Comparison of ENCODE assay signal across 20 cellular contexts in genomic region chr6:50654155-50654554, GRCh38. TPM values are rescaled to one million over a fixed set of nuclear protein-coding genes. Genes with fewer than 3 reads are reported as not detected.
DNase-seq lines count a peak whose midpoint lies in the region; ATAC-seq, FAIRE-seq and TF ChIP-seq lines count a peak whose summit lies in the region.
"Had no signal": no experiment of that assay in that cellular context is flagged by ENCODE, and none has a peak within 500 bp of the region (broad histone marks: within the 10 kb centered on the region; RNA-seq: fewer than 3 reads in every experiment).

No MANE protein-coding gene starts in this region.

- H3K4me1 ChIP-seq in PC-3 (ENCODE audit: insufficient read depth, low read length) (peaks cover 27% of the 10 kb centered on the region), adrenal gland (replicated peaks in 1 of 2) (no peaks in the 10 kb centered on the region)
- H3K4me1 ChIP-seq: Caco-2 had no signal

- H3K9me3 ChIP-seq in PC-3 (ENCODE audit: low read length) (peaks cover 6% of the 10 kb centered on the region; the same call in 1 of the 2 replicates), adrenal gland (replicated peaks in 1 of 3) (no peaks in the 10 kb centered on the region)

- no peak for FAIRE-seq in bronchial epithelial cell (lab: Jason Lieb, UNC)
- FAIRE-seq: A204.1, D721Med had no signal

- H3K36me3 ChIP-seq in PC-3 (ENCODE audit: low read depth, low read length) = no peaks in the 10 kb centered on the region
- H3K36me3 ChIP-seq in bronchial epithelial cell (ENCODE audit: control insufficient read depth, insufficient read depth, low read length) = no peaks in the 10 kb centered on the region
- H3K36me3 ChIP-seq in adrenal gland (replicated peaks in 1 of 2) = no peaks in the 10 kb centered on the region

- POLR2A ChIA-PET in PC-3 (lab: Charles Lee; ENCODE audit: unreplicated experiment) = no interaction called here

- H4K20me1 ChIP-seq in PC-3 (ENCODE audit: low read length) = no peaks in the 10 kb centered on the region

- TF ChIP-seq CTCF in PC-3 (conservative IDR thresholded peaks at IDR 0.05; ENCODE audit: low read depth, low read length) (no peak), bronchial epithelial cell (IDR thresholded peaks at IDR 0.05; ENCODE audit: insufficient read depth, low read length, severe bottlenecking) (no peak), adrenal gland (IDR thresholded peaks at IDR 0.05) (no peak)

- no peaks in the 10 kb centered on the region for H3K9me2 ChIP-seq in PC-3 (replicated peaks; ENCODE audit: low read length)

- H3K9ac ChIP-seq in PC-3 (ENCODE audit: low read length) = no peak overlapping the region

- H3F3A ChIP-seq in PC-3 (ENCODE audit: low read length, unreplicated experiment) = no peaks in the 10 kb centered on the region

- peak overlapping the region; percentile 36; the same call in 1 of the 2 replicates for H3K4me2 ChIP-seq in PC-3 (ENCODE audit: low read length)

- H3K27ac ChIP-seq in PC-3 (ENCODE audit: low read length) (peak overlapping the region; percentile 82), adrenal gland (no peak overlapping the region)
- H3K27ac ChIP-seq: C4-2B had no signal

- BruUV-seq in PC-3 (replicated peaks; lab: Mats Ljungman, UMichigan) = no TSS peak

- intact Hi-C loops in PC-3 (cut with micrococcal nuclease) (loop anchor here (10.0 kb wide), 1 partner anchor 1371 kb away; no protein-coding TSS in a partner anchor), adrenal gland (cut with DNase I) (no loop called here), sciatic nerve (cut with DNase I) (no loop called here)

- CTCF ChIA-PET in PC-3 (lab: Charles Lee) = no interaction called here

- H3K27me3 ChIP-seq in PC-3 (ENCODE audit: low read length) = no peaks in the 10 kb centered on the region
- H3K27me3 ChIP-seq in bronchial epithelial cell (ENCODE audit: control insufficient read depth, insufficient read depth, low read length) = no peaks in the 10 kb centered on the region
- no peaks in the 10 kb centered on the region for H3K27me3 ChIP-seq in adrenal gland

- H2AFZ ChIP-seq in PC-3 (ENCODE audit: low read length) = no peak overlapping the region

- ATAC-seq in PC-3 (peak; percentile 72), sciatic nerve (no peak)

- no peaks in the 10 kb centered on the region for H3K79me2 ChIP-seq in PC-3 (ENCODE audit: low read length)

- DNase-seq in H4 (ENCODE audit: low spot score) = peak; percentile 35
- peak; percentile 67 for DNase-seq in PC-3
- peak; percentile 26 for DNase-seq in bronchial epithelial cell (ENCODE audit: low read depth)
- DNase-seq in renal cortical epithelial cell (ENCODE audit: low read depth) = peak; percentile 2
- no peak for DNase-seq in adrenal gland
- DNase-seq in NCI-H1930 (lab: John Stamatoyannopoulos, UW) = no peak
- no peak for DNase-seq in sciatic nerve (ENCODE audit: low spot score)
- DNase-seq: ACHN; AML-193; Caco-2; CD4-positive, alpha-beta T cell; DMS79 treated with DMSO at 0.1 percent for 48 hours; GF-D8; GOT3; H9 had no signal

- H3K4me3 ChIP-seq in PC-3 (ENCODE audit: low read length) (no peak overlapping the region), bronchial epithelial cell (ENCODE audit: low read depth, low read length) (no peak overlapping the region), adrenal gland (no peak overlapping the region)

- WGBS in adrenal gland, 4 donors = 78 to 89% (median 80%) methylated on average over 2 of the region's 2 CpGs

- TF ChIP-seq POLR2A in adrenal gland (IDR thresholded peaks at IDR 0.05) = no peak

RNA-seq across cellular contexts. Expression of gene TFAP2D, which starts 59.2 kb away (rescaled TPM):
- total RNA-seq in H4 (2014; rRNA removed; shearing (Covaris generic)) = 0.14 and 0.46 TPM in 2 replicates
- total RNA-seq in PC-3 (2014; rRNA removed) (not detected in 2 replicates), bronchial epithelial cell (not detected in 2 replicates), renal cortical epithelial cell (not detected in 2 replicates), adrenal gland (not detected), sciatic nerve (not detected)
- not detected for polyA plus RNA-seq in adrenal gland
- total RNA-seq: Caco-2; CD4-positive, alpha-beta T cell; H9; HT-29 had no signal
- polyA plus RNA-seq: BJ had no signal

Comparison
In these comparisons a context has a peak if more than half of its experiments do, and no peak if none do; other contexts are left out.
1. DNase-seq: peak in H4 (single experiment), PC-3 (single experiment), bronchial epithelial cell (single experiment) and renal cortical epithelial cell (single experiment); none in adrenal gland (0 of 7), NCI-H1930 (0 of 2) and sciatic nerve (single experiment).